ENCODE assay signal across 37 cellular contexts in the genomic region with DNA sequence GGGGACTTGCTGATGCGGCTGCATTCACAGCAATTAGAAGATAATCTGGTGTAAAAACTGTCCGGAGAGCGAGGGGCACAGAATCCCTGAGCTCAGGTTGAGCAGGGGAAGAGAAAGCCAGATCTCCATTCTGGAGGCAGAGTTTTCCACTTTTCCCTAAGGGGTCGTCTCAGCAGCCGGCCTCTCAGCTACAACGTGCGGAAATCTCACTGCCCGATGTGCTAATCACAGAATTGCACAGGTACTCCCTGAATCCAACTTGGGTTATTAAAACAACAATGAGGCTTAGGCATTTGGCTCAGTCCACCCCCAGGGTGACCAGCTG. TPM values are rescaled to one million over a fixed set of nuclear protein-coding genes. Genes with fewer than 3 reads are reported as not detected.
"Had no signal": no experiment of that assay in that cellular context is flagged by ENCODE, and none has a peak within 500 bp of the region (broad histone marks: within the 10 kb centered on the region; RNA-seq: fewer than 3 reads in every experiment).

No MANE protein-coding gene starts in this region.

- H3K27ac Mint-ChIP-seq: activated B cell treated with CpG ODN at 0.5 μM for 24 hours; activated CD4-positive, alpha-beta T cell treated with anti-CD3 and anti-CD28 coated beads for 36 hours; activated CD8-positive, alpha-beta memory T cell treated with anti-CD3 and anti-CD28 coated beads, Interleukin-2, amount 10 ng/mL, durations not matched to agents 7 days and 5 days; activated CD8-positive, alpha-beta T cell treated with anti-CD3 and anti-CD28 coated beads, Interleukin-2, amount 10 ng/mL, durations not matched to agents 7 days and 5 days; activated naive CD4-positive, alpha-beta T cell treated with anti-CD3 and anti-CD28 coated beads, Interleukin-2, amount 50 U/mL, for 24 hours; activated naive CD8-positive, alpha-beta T cell treated with anti-CD3 and anti-CD28 coated beads, Interleukin-2, amount 50 U/mL, for 24 hours; activated T-helper 2 cell treated with anti-CD3 and anti-CD28 coated beads, Interferon-gamma antibody, Interleukin-2, Interleukin-4, amounts not matched to agents 10 μg/mL and 5 μg/mL and 100 μg/mL, durations not matched to agents 14 hours and 24 hours and 36 hours; mesothelial cell of epicardium; naive B cell; nephron progenitor cell; stimulated activated memory B cell treated with anti-CD40 and anti-IgM and Interleukin-4, amounts not matched to agents 10 μg/mL and 1 μg/mL and 100 μg/mL, for 72 hours; T-helper 17 cell had no signal

- H3K27ac ChIP-seq: colonic mucosa, heart left ventricle, parathyroid adenoma, psoas muscle, right atrium auricular region, tibial nerve had no signal

- H3K9me3 ChIP-seq: colonic mucosa, heart left ventricle, psoas muscle, right atrium auricular region, tibial nerve had no signal

- H3K27me3 ChIP-seq: colonic mucosa, right atrium auricular region had no signal

- H3K27me3 Mint-ChIP-seq: activated naive CD4-positive, alpha-beta T cell treated with anti-CD3 and anti-CD28 coated beads, Interleukin-2, amount 50 U/mL, for 24 hours had no signal

- H3K4me1 ChIP-seq: colonic mucosa, parathyroid adenoma, psoas muscle, right atrium auricular region, tibial nerve had no signal

- H3K4me3 Mint-ChIP-seq: activated B cell treated with CpG ODN at 0.5 μM for 24 hours; activated CD4-positive, alpha-beta T cell treated with anti-CD3 and anti-CD28 coated beads for 36 hours; activated CD8-positive, alpha-beta memory T cell treated with anti-CD3 and anti-CD28 coated beads, Interleukin-2, amount 10 ng/mL, durations not matched to agents 7 days and 5 days; activated CD8-positive, alpha-beta T cell treated with anti-CD3 and anti-CD28 coated beads, Interleukin-2, amount 10 ng/mL, durations not matched to agents 7 days and 5 days; activated naive CD4-positive, alpha-beta T cell treated with anti-CD3 and anti-CD28 coated beads, Interleukin-2, amount 50 U/mL, for 24 hours; activated naive CD8-positive, alpha-beta T cell treated with anti-CD3 and anti-CD28 coated beads, Interleukin-2, amount 50 U/mL, for 24 hours; mesothelial cell of epicardium; naive B cell; nephron progenitor cell; stimulated activated memory B cell treated with anti-CD40 and anti-IgM and Interleukin-4, amounts not matched to agents 10 μg/mL and 1 μg/mL and 100 μg/mL, for 72 hours; T-helper 17 cell had no signal

- DNase-seq: activated B cell treated with CpG ODN at 0.5 μM for 24 hours; activated CD4-positive, alpha-beta T cell treated with anti-CD3 and anti-CD28 coated beads for 36 hours; activated CD8-positive, alpha-beta memory T cell treated with anti-CD3 and anti-CD28 coated beads, Interleukin-2, amount 10 ng/mL, durations not matched to agents 7 days and 5 days; activated CD8-positive, alpha-beta T cell treated with anti-CD3 and anti-CD28 coated beads, Interleukin-2, amount 10 ng/mL, durations not matched to agents 7 days and 5 days; activated naive CD8-positive, alpha-beta T cell treated with anti-CD3 and anti-CD28 coated beads, Interleukin-2, amount 50 U/mL, for 24 hours; activated T-cell treated with anti-CD3 and anti-CD28 coated beads, Interleukin-2, amount 50 U/mL, for 48 hours; amygdala; colonic mucosa; effector memory CD4-positive, alpha-beta T cell; heart left ventricle; hypothalamus; naive B cell; nephron progenitor cell; occipital lobe; psoas muscle; stimulated activated CD4-positive, alpha-beta T cell treated with anti-CD3 and anti-CD28 coated beads, Interleukin-1b, Interleukin-23, amount 100 ng/mL, for 48 hours; stimulated activated CD4-positive, alpha-beta T cell treated with anti-CD3 and anti-CD28 coated beads, Interleukin-4, amount 100 ng/mL, for 4 hours; stimulated activated CD8-positive, alpha-beta memory T cell treated with anti-CD3 and anti-CD28 coated beads, Interleukin-4, amount 100 ng/mL, for 48 hours; T-helper 17 cell; T1000 had no signal

- ATAC-seq: activated CD4-positive, alpha-beta T cell treated with anti-CD3 and anti-CD28 coated beads for 36 hours; activated CD8-positive, alpha-beta memory T cell treated with anti-CD3 and anti-CD28 coated beads, Interleukin-2, amount 10 ng/mL, durations not matched to agents 7 days and 5 days; activated CD8-positive, alpha-beta T cell treated with anti-CD3 and anti-CD28 coated beads, Interleukin-2, amount 10 ng/mL, durations not matched to agents 7 days and 5 days; activated naive CD8-positive, alpha-beta T cell treated with anti-CD3 and anti-CD28 coated beads, Interleukin-2, amount 50 U/mL, for 24 hours; heart left ventricle; psoas muscle; stimulated activated memory B cell treated with anti-CD40 and anti-IgM and Interleukin-4, amounts not matched to agents 10 μg/mL and 1 μg/mL and 100 μg/mL, for 72 hours; T-helper 17 cell had no signal

- H3K4me1 Mint-ChIP-seq: naive B cell, nephron progenitor cell had no signal

- H3K36me3 Mint-ChIP-seq: activated naive CD4-positive, alpha-beta T cell treated with anti-CD3 and anti-CD28 coated beads, Interleukin-2, amount 50 U/mL, for 24 hours; mesothelial cell of epicardium; naive B cell; stimulated activated memory B cell treated with anti-CD40 and anti-IgM and Interleukin-4, amounts not matched to agents 10 μg/mL and 1 μg/mL and 100 μg/mL, for 72 hours had no signal

- H3K4me3 ChIP-seq: colonic mucosa, heart left ventricle, psoas muscle, right atrium auricular region, smooth muscle cell, tibial nerve had no signal

- H3K36me3 ChIP-seq: colonic mucosa, heart left ventricle, right atrium auricular region, tibial nerve had no signal

- H3K9me3 Mint-ChIP-seq: activated B cell treated with CpG ODN at 0.5 μM for 24 hours; activated naive CD4-positive, alpha-beta T cell treated with anti-CD3 and anti-CD28 coated beads, Interleukin-2, amount 50 U/mL, for 24 hours; activated naive CD8-positive, alpha-beta T cell treated with anti-CD3 and anti-CD28 coated beads, Interleukin-2, amount 50 U/mL, for 24 hours; activated T-helper 2 cell treated with anti-CD3 and anti-CD28 coated beads, Interferon-gamma antibody, Interleukin-2, Interleukin-4, amounts not matched to agents 10 μg/mL and 5 μg/mL and 100 μg/mL, durations not matched to agents 14 hours and 24 hours and 36 hours; mesothelial cell of epicardium; naive B cell; stimulated activated memory B cell treated with anti-CD40 and anti-IgM and Interleukin-4, amounts not matched to agents 10 μg/mL and 1 μg/mL and 100 μg/mL, for 72 hours had no signal

- FAIRE-seq: endothelial cell of umbilical vein had no signal

RNA-seq across cellular contexts. Expression of gene C7orf33, which starts 1.7 kb away (rescaled TPM):
- total RNA-seq: activated B cell treated with CpG ODN at 0.5 μM for 24 hours; activated CD4-positive, alpha-beta T cell treated with anti-CD3 and anti-CD28 coated beads for 36 hours; activated CD8-positive, alpha-beta memory T cell treated with anti-CD3 and anti-CD28 coated beads, Interleukin-2, amount 10 ng/mL, durations not matched to agents 7 days and 5 days; activated CD8-positive, alpha-beta T cell treated with anti-CD3 and anti-CD28 coated beads, Interleukin-2, amount 10 ng/mL, durations not matched to agents 7 days and 5 days; activated T-helper 2 cell treated with anti-CD3 and anti-CD28 coated beads, Interferon-gamma antibody, Interleukin-2, Interleukin-4, amounts not matched to agents 10 μg/mL and 5 μg/mL and 100 μg/mL, durations not matched to agents 14 hours and 24 hours and 36 hours; colonic mucosa; dermis microvascular lymphatic vessel endothelial cell; endothelial cell of umbilical vein; fibroblast of lung; fibroblast of villous mesenchyme; heart left ventricle; kidney epithelial cell; lower leg skin; mesothelial cell of epicardium; occipital lobe; psoas muscle; right atrium auricular region; smooth muscle cell; T-helper 17 cell; temporal lobe; tibial nerve; ureter had no signal
- polyA plus RNA-seq: endothelial cell of umbilical vein, esophagus, fibroblast of lung, heart left ventricle, psoas muscle, smooth muscle cell had no signal
